In the genomic region with DNA sequence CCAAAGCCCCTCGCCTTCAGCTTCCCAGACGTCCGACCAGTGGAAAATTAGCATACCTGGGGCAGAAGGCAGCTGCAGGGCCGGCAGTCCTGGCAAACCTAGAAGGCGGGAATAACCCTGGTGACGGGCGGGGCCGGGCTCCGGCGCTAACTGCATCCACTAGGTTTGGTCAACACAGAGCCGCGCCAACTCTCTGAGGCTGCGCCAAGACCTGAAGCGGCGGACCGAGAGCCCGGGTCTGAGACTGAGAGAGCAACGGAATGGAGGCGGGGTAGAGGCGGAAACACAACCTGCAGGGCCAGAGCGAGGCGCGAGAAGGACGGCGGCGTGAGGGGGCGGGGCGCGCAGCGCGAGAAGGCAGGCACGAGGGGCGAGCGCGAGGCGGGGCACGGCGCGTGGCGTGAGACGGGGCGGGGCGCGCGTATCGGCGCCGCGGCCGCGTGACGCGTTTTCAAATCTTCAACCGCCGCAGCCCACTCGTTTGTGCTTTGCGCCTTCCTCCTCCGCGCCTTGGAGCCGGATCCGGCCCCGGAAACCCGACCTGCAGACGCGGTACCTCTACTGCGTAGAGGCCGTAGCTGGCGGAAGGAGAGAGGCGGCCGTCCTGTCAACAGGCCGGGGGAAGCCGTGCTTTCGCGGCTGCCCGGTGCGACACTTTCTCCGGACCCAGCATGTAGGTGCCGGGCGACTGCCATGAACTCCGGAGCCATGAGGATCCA, we compare ENCODE assay signal across 8 cellular contexts. TPM values are rescaled to one million over a fixed set of nuclear protein-coding genes. Genes with fewer than 3 reads are reported as not detected.
DNase-seq lines count a peak whose midpoint lies in the region; ATAC-seq and TF ChIP-seq lines count a peak whose summit lies in the region.

A gene with protein sequence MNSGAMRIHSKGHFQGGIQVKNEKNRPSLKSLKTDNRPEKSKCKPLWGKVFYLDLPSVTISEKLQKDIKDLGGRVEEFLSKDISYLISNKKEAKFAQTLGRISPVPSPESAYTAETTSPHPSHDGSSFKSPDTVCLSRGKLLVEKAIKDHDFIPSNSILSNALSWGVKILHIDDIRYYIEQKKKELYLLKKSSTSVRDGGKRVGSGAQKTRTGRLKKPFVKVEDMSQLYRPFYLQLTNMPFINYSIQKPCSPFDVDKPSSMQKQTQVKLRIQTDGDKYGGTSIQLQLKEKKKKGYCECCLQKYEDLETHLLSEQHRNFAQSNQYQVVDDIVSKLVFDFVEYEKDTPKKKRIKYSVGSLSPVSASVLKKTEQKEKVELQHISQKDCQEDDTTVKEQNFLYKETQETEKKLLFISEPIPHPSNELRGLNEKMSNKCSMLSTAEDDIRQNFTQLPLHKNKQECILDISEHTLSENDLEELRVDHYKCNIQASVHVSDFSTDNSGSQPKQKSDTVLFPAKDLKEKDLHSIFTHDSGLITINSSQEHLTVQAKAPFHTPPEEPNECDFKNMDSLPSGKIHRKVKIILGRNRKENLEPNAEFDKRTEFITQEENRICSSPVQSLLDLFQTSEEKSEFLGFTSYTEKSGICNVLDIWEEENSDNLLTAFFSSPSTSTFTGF (plus strand): TSS at position 454 of the 719 bp plus-strand sequence. CDS start 240 bp downstream, at position 694.
A gene with protein sequence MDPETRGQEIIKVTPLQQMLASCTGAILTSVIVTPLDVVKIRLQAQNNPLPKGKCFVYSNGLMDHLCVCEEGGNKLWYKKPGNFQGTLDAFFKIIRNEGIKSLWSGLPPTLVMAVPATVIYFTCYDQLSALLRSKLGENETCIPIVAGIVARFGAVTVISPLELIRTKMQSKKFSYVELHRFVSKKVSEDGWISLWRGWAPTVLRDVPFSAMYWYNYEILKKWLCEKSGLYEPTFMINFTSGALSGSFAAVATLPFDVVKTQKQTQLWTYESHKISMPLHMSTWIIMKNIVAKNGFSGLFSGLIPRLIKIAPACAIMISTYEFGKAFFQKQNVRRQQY (minus strand): TSS at position 321 of the 719 bp plus-strand sequence. CDS start 17,633 bp downstream, outside the sequence.

- 0 to 1% methylated on average over 6 to 79 of the region's 80 CpGs for WGBS in testis, 2 donors

- H3K27ac ChIP-seq in osteoblast (ENCODE audit: low read depth, low read length) (peak within 1 kb of the TSS; percentile 90), testis (peak within 1 kb of the TSS; percentile 91)

- H3K79me2 ChIP-seq in osteoblast (ENCODE audit: insufficient read depth, low read length) = peaks cover 85% of the 10 kb centered on the region

- H3K4me1 ChIP-seq in osteoblast (ENCODE audit: insufficient read depth, low read length) (peaks cover 15% of the 10 kb centered on the region), testis (peaks cover 9% of the 10 kb centered on the region)

- peak; percentile 52 for TF ChIP-seq POLR2A in testis (IDR thresholded peaks at IDR 0.05)

- peak within 1 kb of the TSS; percentile 95 for H3K4me3 Mint-ChIP-seq in activated naive CD8-positive, alpha-beta T cell
- peak within 1 kb of the TSS; percentile 96 for H3K4me3 Mint-ChIP-seq in glutamatergic neuron (ENCODE audit: unreplicated experiment)

- H3K27me3 Mint-ChIP-seq in activated naive CD8-positive, alpha-beta T cell = no peaks in the 10 kb centered on the region
- peaks cover 2% of the 10 kb centered on the region for H3K27me3 Mint-ChIP-seq in glutamatergic neuron (ENCODE audit: unreplicated experiment)

- TF ChIP-seq CTCF in GM12864 (IDR thresholded peaks at IDR 0.05; ENCODE audit: low read depth, low read length, missing control alignments) (no peak), glutamatergic neuron (IDR thresholded peaks at IDR 0.05; ENCODE audit: partially characterized antibody, unreplicated experiment) (no peak), osteoblast (IDR thresholded peaks at IDR 0.05; ENCODE audit: extremely low read depth, low read depth, low read length) (no peak), testis (IDR thresholded peaks at IDR 0.05) (no peak)

- H3K27me3 ChIP-seq in osteoblast (ENCODE audit: insufficient read depth, low read length) (no peaks in the 10 kb centered on the region), testis (no peaks in the 10 kb centered on the region)

- H3K9me3 Mint-ChIP-seq in activated naive CD8-positive, alpha-beta T cell (ENCODE audit: low read depth) = peaks cover 14% of the 10 kb centered on the region
- peaks cover 5% of the 10 kb centered on the region for H3K9me3 Mint-ChIP-seq in glutamatergic neuron (ENCODE audit: unreplicated experiment)

- H3K36me3 Mint-ChIP-seq in activated naive CD8-positive, alpha-beta T cell = peaks cover 27% of the 10 kb centered on the region
- H3K36me3 Mint-ChIP-seq in glutamatergic neuron (ENCODE audit: unreplicated experiment) = peaks cover 6% of the 10 kb centered on the region

- peak within 1 kb of the TSS; percentile 93 for H3K27ac Mint-ChIP-seq in activated naive CD8-positive, alpha-beta T cell
- H3K27ac Mint-ChIP-seq in glutamatergic neuron (ENCODE audit: unreplicated experiment) = peak within 1 kb of the TSS; percentile 93

- H3K9me3 ChIP-seq in osteoblast (ENCODE audit: low read depth, low read length) = no peaks in the 10 kb centered on the region
- no peaks in the 10 kb centered on the region for H3K9me3 ChIP-seq in testis

- H3K36me3 ChIP-seq in osteoblast (ENCODE audit: insufficient read depth, low read length) (peaks cover 12% of the 10 kb centered on the region), testis (ENCODE audit: low read depth, missing control alignments) (no peaks in the 10 kb centered on the region)

- H3K4me3 ChIP-seq in GM12864 (ENCODE audit: low read depth, low read length) = peak within 1 kb of the TSS; percentile 68
- peak within 1 kb of the TSS; percentile 92 for H3K4me3 ChIP-seq in osteoblast (ENCODE audit: insufficient read depth, low read length)
- peak within 1 kb of the TSS; percentile 66 to 77 for H3K4me3 ChIP-seq in testis

- peak within 1 kb of the TSS; percentile 90 for H3K4me2 ChIP-seq in osteoblast (ENCODE audit: insufficient read depth, low read length)

- ATAC-seq in HG02678 (IDR thresholded peaks at IDR 0.05; ENCODE audit: unreplicated experiment) = peak; percentile 89

- DNase-seq in GM12864 (ENCODE audit: low read depth) (peak; percentile 93), NCI-H1105 treated with DMSO at 0.1 percent for 48 hours (lab: John Stamatoyannopoulos, UW) (peak; percentile 94), SKM-1 treated with dmso at 0.1 percent for 144 hours (lab: John Stamatoyannopoulos, UW; ENCODE audit: unreplicated experiment) (peak; percentile 93), glutamatergic neuron (peak; percentile 94), osteoblast (ENCODE audit: insufficient read length, low spot score, missing footprints) (peak; percentile 97), testis (peak; percentile 97)

- intact Hi-C loops in testis (cut with DNase I; ENCODE audit: low total_unique reads) = no loop called here

- peaks cover 50% of the 10 kb centered on the region for H3K4me1 Mint-ChIP-seq in activated naive CD8-positive, alpha-beta T cell (ENCODE audit: low read depth)
- H3K4me1 Mint-ChIP-seq in glutamatergic neuron (ENCODE audit: low read depth, unreplicated experiment) = peaks cover 4% of the 10 kb centered on the region

- H4K20me1 ChIP-seq in osteoblast (ENCODE audit: insufficient read depth, low read length) = no peaks in the 10 kb centered on the region

- peak within 1 kb of the TSS; percentile 96 for H2AFZ ChIP-seq in osteoblast (ENCODE audit: low read length)

RNA-seq across cellular contexts. Expression of the first gene that starts in this region (rescaled TPM):
- total RNA-seq in glutamatergic neuron (ENCODE audit: unreplicated experiment) (23.7 TPM), osteoblast (12.7 TPM in 2 replicates), testis (100 to 1,000 TPM in 1 of 2 donors, 10 to 100 TPM in 1; 72.5 to 106 TPM)
- 85.5 TPM for polyA plus RNA-seq in testis (ENCODE audit: insufficient read depth, low read depth, low replicate concordance)

RNA-seq across cellular contexts. Expression of the second gene that starts in this region (rescaled TPM):
- 13.5 TPM for total RNA-seq in glutamatergic neuron (ENCODE audit: unreplicated experiment)
- total RNA-seq in osteoblast = 11.2 and 11.6 TPM in 2 replicates
- 10 to 100 TPM; 32.0 to 34.0 TPM for total RNA-seq in testis
- polyA plus RNA-seq in testis (ENCODE audit: insufficient read depth, low read depth, low replicate concordance) = 18.0 TPM

Comparison
In these comparisons a context has a peak if more than half of its experiments do, and no peak if none do; other contexts are left out.
1. Peak in every context shown above with its lines: DNase-seq, ATAC-seq, H3K4me3 ChIP-seq and H3K27ac ChIP-seq.